In the genomic region with DNA sequence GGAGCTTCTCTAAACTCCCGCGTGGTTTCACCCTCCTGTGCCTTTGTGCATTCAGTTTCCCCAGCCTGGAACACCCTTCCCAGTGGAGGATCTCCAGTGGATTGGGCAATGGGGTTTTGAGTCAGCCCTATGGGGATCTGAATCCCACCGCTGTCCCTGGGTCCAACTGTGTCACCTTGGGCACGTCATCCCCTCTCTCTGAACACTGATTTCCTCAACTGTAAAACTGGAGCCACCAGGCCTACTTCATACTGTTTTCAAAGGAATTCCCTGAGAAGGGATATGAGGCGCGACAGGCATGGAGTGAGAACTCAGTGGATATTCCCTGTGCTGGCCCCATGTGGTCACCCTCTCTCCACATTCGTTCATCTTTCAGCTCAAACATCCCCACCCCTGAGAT, we compare ENCODE assay signal across 26 cellular contexts.
"Had no signal": no experiment of that assay in that cellular context is flagged by ENCODE, and none has a peak within 500 bp of the region (broad histone marks: within the 10 kb centered on the region; RNA-seq: fewer than 3 reads in every experiment).

No MANE protein-coding gene starts in this region.

- H3K36me3 ChIP-seq: colonic mucosa, esophagus muscularis mucosa, heart right ventricle, lower lobe of right lung, prostate gland, right atrium auricular region, stomach, tibial nerve, vagina had no signal

- ATAC-seq: foreskin keratinocyte; heart right ventricle; left cardiac atrium; left ventricle myocardium superior; naive thymus-derived CD8-positive, alpha-beta T cell; sciatic nerve; stimulated activated effector memory CD8-positive, alpha-beta T cell treated with anti-CD3 and anti-CD28 coated beads, Interleukin-12 subunit alpha, Interleukin-12 subunit beta, amount 100 ng/mL, for 72 hours had no signal

- H3K27me3 ChIP-seq: colonic mucosa, esophagus muscularis mucosa, heart right ventricle, right atrium auricular region, tibial nerve, vagina had no signal

- H3K4me3 ChIP-seq: colonic mucosa, esophagus muscularis mucosa, heart right ventricle, lower lobe of right lung, prostate gland, right atrium auricular region, smooth muscle cell, stomach, tibial nerve, vagina had no signal

- H3K4me1 ChIP-seq: colonic mucosa, esophagus muscularis mucosa, foreskin keratinocyte, heart right ventricle, lower lobe of right lung, prostate gland, stomach, tibial nerve, vagina had no signal

- H3K9me3 ChIP-seq: colonic mucosa, esophagus muscularis mucosa, heart right ventricle, lower lobe of right lung, prostate gland, right atrium auricular region, stomach, tibial nerve, vagina had no signal

- H3K27ac ChIP-seq: colonic mucosa, esophagus muscularis mucosa, foreskin keratinocyte, heart right ventricle, lower lobe of right lung, prostate gland, right atrium auricular region, stomach, tibial nerve, vagina had no signal

- FAIRE-seq: endothelial cell of umbilical vein, islet of Langerhans had no signal

- DNase-seq: colonic mucosa; dermis blood vessel endothelial cell; effector memory CD4-positive, alpha-beta T cell; foreskin keratinocyte; glutamatergic neuron; heart right ventricle; hippocampal formation; left cardiac atrium; left ventricle myocardium superior; lower lobe of right lung; naive thymus-derived CD8-positive, alpha-beta T cell; stimulated activated CD4-positive, alpha-beta T cell treated with anti-CD3 and anti-CD28 coated beads, Interleukin-12 subunit alpha, Interleukin-12 subunit beta, amount 100 ng/mL, for 4 hours; stimulated activated CD4-positive, alpha-beta T cell treated with anti-CD3 and anti-CD28 coated beads, Interleukin-2, amount 100 ng/mL, for 24 hours; stimulated activated CD4-positive, alpha-beta T cell treated with anti-CD3 and anti-CD28 coated beads, Interleukin-4, amount 100 ng/mL, for 24 hours; stimulated activated naive CD4-positive, alpha-beta T cell treated with Interleukin-2 at 50 U/mL for 16 hours; stomach had no signal

- H3K4me2 ChIP-seq: smooth muscle cell had no signal
